Comparison of ENCODE assay signal across 18 cellular contexts in genomic region chr7:21850531-21851285, GRCh38.
DNase-seq lines count a peak whose midpoint lies in the region; ATAC-seq and TF ChIP-seq lines count a peak whose summit lies in the region.
"Had no signal": no experiment of that assay in that cellular context is flagged by ENCODE, and none has a peak within 500 bp of the region (broad histone marks: within the 10 kb centered on the region; RNA-seq: fewer than 3 reads in every experiment).

No MANE protein-coding gene starts in this region.

- H3K4me3 ChIP-seq in BJ (ENCODE audit: low read depth, low read length), result no peak overlapping the region
- H3K4me3 ChIP-seq: HAP-1, mucosa of descending colon had no signal

- POLR2A ChIA-PET in BJ (lab: Charles Lee), result no interaction called here
- POLR2A ChIA-PET in activated naive CD8-positive, alpha-beta T cell treated with anti-CD3 and anti-CD28 coated beads, Interleukin-2, amount 10 ng/mL, durations not matched to agents 7 days and 5 days (lab: Charles Lee), result no interaction called here

- CTCF ChIA-PET in BJ (lab: Yijun Ruan, JAX), result interaction anchor here (0.6 to 1.5 kb wide), 2 partner anchors 84 to 244 kb away, joined by 3 to 4 read pairs; no protein-coding TSS in a partner anchor

- peaks cover 13% of the 10 kb centered on the region for H3K4me1 Mint-ChIP-seq in activated naive CD8-positive, alpha-beta T cell treated with anti-CD3 and anti-CD28 coated beads, Interleukin-2, amount 10 ng/mL, durations not matched to agents 7 days and 5 days

- H3K36me3 ChIP-seq in BJ (ENCODE audit: control insufficient read depth, insufficient read depth, low read length), result no peaks in the 10 kb centered on the region
- H3K36me3 ChIP-seq: HAP-1 had no signal

- ATAC-seq in activated naive CD8-positive, alpha-beta T cell treated with anti-CD3 and anti-CD28 coated beads, Interleukin-2, amount 10 ng/mL, durations not matched to agents 7 days and 5 days (ENCODE audit: low read depth), result no peak
- ATAC-seq: activated CD8-positive, alpha-beta memory T cell treated with anti-CD3 and anti-CD28 coated beads, Interleukin-2, amount 10 ng/mL, durations not matched to agents 7 days and 5 days; mucosa of descending colon had no signal

- H3K9me3 Mint-ChIP-seq in activated naive CD8-positive, alpha-beta T cell treated with anti-CD3 and anti-CD28 coated beads, Interleukin-2, amount 10 ng/mL, durations not matched to agents 7 days and 5 days, result peaks cover 2% of the 10 kb centered on the region
- H3K9me3 Mint-ChIP-seq: dendritic cell treated with granulocyte-macrophage colony-stimulating factor and Interleukin-4, amounts not matched to agents 40 ng/mL and 50 ng/mL, for 4 days had no signal

- H3K27ac Mint-ChIP-seq in activated naive CD8-positive, alpha-beta T cell treated with anti-CD3 and anti-CD28 coated beads, Interleukin-2, amount 10 ng/mL, durations not matched to agents 7 days and 5 days, result peak overlapping the region; percentile 92
- H3K27ac Mint-ChIP-seq: B cell; dendritic cell treated with granulocyte-macrophage colony-stimulating factor and Interleukin-4, amounts not matched to agents 40 ng/mL and 50 ng/mL, for 4 days had no signal

- H3K27me3 Mint-ChIP-seq in activated naive CD8-positive, alpha-beta T cell treated with anti-CD3 and anti-CD28 coated beads, Interleukin-2, amount 10 ng/mL, durations not matched to agents 7 days and 5 days, result peaks cover 3% of the 10 kb centered on the region
- H3K27me3 Mint-ChIP-seq: activated CD8-positive, alpha-beta memory T cell treated with anti-CD3 and anti-CD28 coated beads, Interleukin-2, amount 10 ng/mL, durations not matched to agents 7 days and 5 days; dendritic cell treated with granulocyte-macrophage colony-stimulating factor and Interleukin-4, amounts not matched to agents 40 ng/mL and 50 ng/mL, for 4 days had no signal

- H3K27me3 ChIP-seq in BJ (ENCODE audit: control insufficient read depth, insufficient read depth, low read length), result no peaks in the 10 kb centered on the region

- H3K36me3 Mint-ChIP-seq in activated naive CD8-positive, alpha-beta T cell treated with anti-CD3 and anti-CD28 coated beads, Interleukin-2, amount 10 ng/mL, durations not matched to agents 7 days and 5 days, result peaks cover 2% of the 10 kb centered on the region
- H3K36me3 Mint-ChIP-seq: activated CD8-positive, alpha-beta memory T cell treated with anti-CD3 and anti-CD28 coated beads, Interleukin-2, amount 10 ng/mL, durations not matched to agents 7 days and 5 days had no signal

- TF ChIP-seq CTCF in BJ (IDR thresholded peaks at IDR 0.05; ENCODE audit: insufficient read depth, low read depth, low read length), result no peak

- DNase-seq in BJ (ENCODE audit: low read depth) (peak; percentile 20), HT1080 (ENCODE audit: low read depth) (peak; percentile 87), left kidney (ENCODE audit: low read depth, low spot score) (peak; percentile 78), GOT3 (lab: John Stamatoyannopoulos, UW) (no peak), DMS153 treated with DMSO at 0.1 percent for 48 hours (lab: John Stamatoyannopoulos, UW; ENCODE audit: unreplicated experiment) (no peak), glomerular visceral epithelial cell (ENCODE audit: extremely low spot score) (no peak)
- DNase-seq in activated naive CD8-positive, alpha-beta T cell treated with anti-CD3 and anti-CD28 coated beads, Interleukin-2, amount 10 ng/mL, durations not matched to agents 7 days and 5 days, result no peak
- no peak for DNase-seq in stimulated activated CD4-positive, alpha-beta T cell treated with anti-CD3 and anti-CD28 coated beads, Interleukin-1b, Interleukin-23, amount 100 ng/mL, for 48 hours
- DNase-seq: activated CD8-positive, alpha-beta memory T cell treated with anti-CD3 and anti-CD28 coated beads, Interleukin-2, amount 10 ng/mL, durations not matched to agents 7 days and 5 days; activated naive CD4-positive, alpha-beta T cell; mucosa of descending colon; NCI-H1417; NCI-H524; stimulated activated CD4-positive, alpha-beta T cell treated with anti-CD3 and anti-CD28 coated beads, Interleukin-4, amount 100 ng/mL, for 24 hours; stimulated activated naive CD4-positive, alpha-beta T cell treated with Interleukin-2 at 50 U/mL for 16 hours had no signal

- H3K4me3 Mint-ChIP-seq in activated naive CD8-positive, alpha-beta T cell treated with anti-CD3 and anti-CD28 coated beads, Interleukin-2, amount 10 ng/mL, durations not matched to agents 7 days and 5 days, result peak overlapping the region; percentile 76
- H3K4me3 Mint-ChIP-seq: activated CD8-positive, alpha-beta memory T cell treated with anti-CD3 and anti-CD28 coated beads, Interleukin-2, amount 10 ng/mL, durations not matched to agents 7 days and 5 days; B cell; dendritic cell treated with granulocyte-macrophage colony-stimulating factor and Interleukin-4, amounts not matched to agents 40 ng/mL and 50 ng/mL, for 4 days had no signal

Comparison
In these comparisons a context has a peak if more than half of its experiments do, and no peak if none do; other contexts are left out.
1. DNase-seq: peak in BJ (single experiment), HT1080 (single experiment) and left kidney (single experiment); none in activated naive CD8-positive, alpha-beta T cell treated with anti-CD3 and anti-CD28 coated beads, Interleukin-2, amount 10 ng/mL, durations not matched to agents 7 days and 5 days (single experiment), stimulated activated CD4-positive, alpha-beta T cell treated with anti-CD3 and anti-CD28 coated beads, Interleukin-1b, Interleukin-23, amount 100 ng/mL, for 48 hours (single experiment), GOT3 (single experiment), DMS153 treated with DMSO at 0.1 percent for 48 hours (single experiment) and glomerular visceral epithelial cell (single experiment).